In genomic region chr7:150911590-150912267, GRCh38 we compare ENCODE assay signal across 17 cellular contexts. TPM values are rescaled to one million over a fixed set of nuclear protein-coding genes. Genes with fewer than 3 reads are reported as not detected.
A peak's percentile ranks its signal among the peaks of the same experiment; 100 is the strongest.
DNase-seq lines count a peak whose midpoint lies in the region; TF ChIP-seq lines count a peak whose summit lies in the region.
"Had no signal": no experiment of that assay in that cellular context is flagged by ENCODE, and none has a peak within 500 bp of the region (broad histone marks: within the 10 kb centered on the region; RNA-seq: fewer than 3 reads in every experiment).

No MANE protein-coding gene starts in this region.

- TF ChIP-seq CTCF in glutamatergic neuron (IDR thresholded peaks at IDR 0.05; ENCODE audit: partially characterized antibody, unreplicated experiment) (no peak), osteocyte (IDR thresholded peaks at IDR 0.05) (no peak)

- H3K4me1 Mint-ChIP-seq in glutamatergic neuron (ENCODE audit: low read depth, unreplicated experiment) = no peaks in the 10 kb centered on the region
- H3K4me1 Mint-ChIP-seq in osteocyte (ENCODE audit: unreplicated experiment) = no peaks in the 10 kb centered on the region

- H3K36me3 Mint-ChIP-seq in glutamatergic neuron (ENCODE audit: unreplicated experiment) (peaks cover 5% of the 10 kb centered on the region), osteocyte (ENCODE audit: unreplicated experiment) (no peaks in the 10 kb centered on the region)
- H3K36me3 Mint-ChIP-seq: CD4-positive, CD25-positive, alpha-beta regulatory T cell had no signal

- H3K27me3 Mint-ChIP-seq in glutamatergic neuron (ENCODE audit: unreplicated experiment) = peaks cover 6% of the 10 kb centered on the region
- H3K27me3 Mint-ChIP-seq in osteocyte (ENCODE audit: unreplicated experiment) = peaks cover 31% of the 10 kb centered on the region

- H3K9me3 Mint-ChIP-seq in glutamatergic neuron (ENCODE audit: unreplicated experiment) = peaks cover 2% of the 10 kb centered on the region
- no peaks in the 10 kb centered on the region for H3K9me3 Mint-ChIP-seq in osteocyte (ENCODE audit: unreplicated experiment)

- H3K27ac Mint-ChIP-seq in glutamatergic neuron (ENCODE audit: unreplicated experiment) (peak overlapping the region; percentile 25), osteocyte (ENCODE audit: unreplicated experiment) (no peak overlapping the region)
- H3K27ac Mint-ChIP-seq: CD4-positive, CD25-positive, alpha-beta regulatory T cell; H9 had no signal

- peak; percentile 39 for DNase-seq in activated effector memory CD4-positive, alpha-beta T cell treated with anti-CD3 and anti-CD28 coated beads, Interleukin-2, amount 50 U/mL, for 16 hours
- no peak for DNase-seq in activated effector memory CD4-positive, alpha-beta T cell treated with Interleukin-2 at 50 U/mL for 16 hours
- DNase-seq in glutamatergic neuron (no peak), osteocyte (ENCODE audit: extremely low spot score, unreplicated experiment) (peak; percentile 62), COLO829 (ENCODE audit: low spot score) (no peak), NCI-H345 treated with DMSO at 0.1 percent for 48 hours (lab: John Stamatoyannopoulos, UW; ENCODE audit: unreplicated experiment) (no peak), DMS53 (lab: John Stamatoyannopoulos, UW) (no peak)
- DNase-seq: 8988T; ACHN; BE2C; C1 segment of cervical spinal cord; Caco-2; CD8-positive, alpha-beta memory T cell; DMS79; GOT3; H9 had no signal

- H3K4me3 Mint-ChIP-seq in glutamatergic neuron (ENCODE audit: unreplicated experiment) = no peak overlapping the region
- H3K4me3 Mint-ChIP-seq in osteocyte (ENCODE audit: unreplicated experiment) = no peak overlapping the region
- H3K4me3 Mint-ChIP-seq: CD4-positive, CD25-positive, alpha-beta regulatory T cell; CD8-positive, alpha-beta memory T cell; H9 had no signal

RNA-seq across cellular contexts. Expression of gene AOC1, which starts 59.4 kb away (rescaled TPM):
- not detected for total RNA-seq in glutamatergic neuron (ENCODE audit: unreplicated experiment)
- not detected in 2 replicates for total RNA-seq in osteocyte
- total RNA-seq: CD4-positive, CD25-positive, alpha-beta regulatory T cell; CD8-positive, alpha-beta memory T cell had no signal

Comparison
In these comparisons a context has a peak if more than half of its experiments do, and no peak if none do; other contexts are left out.
1. DNase-seq: peak in activated effector memory CD4-positive, alpha-beta T cell treated with anti-CD3 and anti-CD28 coated beads, Interleukin-2, amount 50 U/mL, for 16 hours (single experiment) and osteocyte (single experiment); none in activated effector memory CD4-positive, alpha-beta T cell treated with Interleukin-2 at 50 U/mL for 16 hours (single experiment), glutamatergic neuron (single experiment), COLO829 (single experiment), NCI-H345 treated with DMSO at 0.1 percent for 48 hours (single experiment) and DMS53 (single experiment).